In genomic region chr19:7628589-7629311, GRCh38 we compare ENCODE assay signal across 8 cellular contexts. TPM values are rescaled to one million over a fixed set of nuclear protein-coding genes. Genes with fewer than 3 reads are reported as not detected.
DNase-seq lines count a peak whose midpoint lies in the region; ATAC-seq and TF ChIP-seq lines count a peak whose summit lies in the region.

No MANE protein-coding gene starts in this region.

- DNase-seq in Caco-2 (no peak), Peyer's patch (no peak), epithelial cell of prostate (ENCODE audit: low read depth, low spot score) (no peak), osteocyte (ENCODE audit: extremely low spot score, unreplicated experiment) (no peak), HT-29 (ENCODE audit: low spot score) (no peak), dermis blood vessel endothelial cell (no peak), NCI-H446 treated with DMSO at 0.1 percent for 48 hours (lab: John Stamatoyannopoulos, UW) (no peak)

- CTCF ChIA-PET in Caco-2 (lab: Charles Lee), result interaction anchor here (0.9 to 1.9 kb wide), 4 partner anchors 52 to 240 kb away, joined by 3 to 12 read pairs (median 6); partner anchors contain the start of gene TRAPPC5

- BruUV-seq in Caco-2 (replicated peaks; lab: Mats Ljungman, UMichigan), result TSS peak; percentile 83

- no peaks in the 10 kb centered on the region for H3K27me3 Mint-ChIP-seq in Caco-2 (ENCODE audit: insufficient read depth, unreplicated experiment)
- H3K27me3 Mint-ChIP-seq in osteocyte (ENCODE audit: unreplicated experiment), result no peaks in the 10 kb centered on the region

- H3K27me3 ChIP-seq in Caco-2 (replicated peaks; ENCODE audit: control insufficient read depth, insufficient read depth, low read length) (no peaks in the 10 kb centered on the region), Peyer's patch (no peaks in the 10 kb centered on the region)

- H3K36me3 ChIP-seq in Caco-2 (ENCODE audit: control insufficient read depth, insufficient read depth, low read length) (no peaks in the 10 kb centered on the region; the same call in 1 of the 2 replicates), Peyer's patch (peaks cover 0 to 27% (median 0%) of the 10 kb centered on the region in 3 donors)

- no peaks in the 10 kb centered on the region for H3K9me3 ChIP-seq in Caco-2
- no peaks in the 10 kb centered on the region for H3K9me3 ChIP-seq in Peyer's patch

- H3K36me3 Mint-ChIP-seq in Caco-2 (ENCODE audit: insufficient read depth, unreplicated experiment) (peaks cover 25% of the 10 kb centered on the region), osteocyte (ENCODE audit: unreplicated experiment) (no peaks in the 10 kb centered on the region)

- POLR2A ChIA-PET in Caco-2 (lab: Charles Lee), result interaction anchor here (0.7 to 1.1 kb wide), 3 partner anchors 9 to 315 kb away, joined by 3 to 4 read pairs (median 4); partner anchors contain the start of gene TIMM44

- H3K4me3 ChIP-seq in Caco-2 (ENCODE audit: low read depth, low read length) (peak overlapping the region; percentile 85), Peyer's patch (peak overlapping the region; percentile 70 to 99 (median 88))

- no peak for TF ChIP-seq CTCF in Caco-2 (IDR thresholded peaks at IDR 0.05; ENCODE audit: insufficient read depth in 1 of 2, low read depth in 1 of 2, low read length in 1 of 2, severe bottlenecking in 1 of 2, unreplicated experiment in 1 of 2)
- no peak for TF ChIP-seq CTCF in Peyer's patch (IDR thresholded peaks at IDR 0.05)
- no peak for TF ChIP-seq CTCF in osteocyte (IDR thresholded peaks at IDR 0.05)

- peak overlapping the region; percentile 74 to 82 (median 82) for H3K27ac ChIP-seq in Peyer's patch
- H3K27ac ChIP-seq in epithelial cell of prostate, result peak overlapping the region; percentile 24

- peak overlapping the region; percentile 94 for H3K4me3 Mint-ChIP-seq in Caco-2 (ENCODE audit: unreplicated experiment)
- peak overlapping the region; percentile 96 for H3K4me3 Mint-ChIP-seq in osteocyte (ENCODE audit: unreplicated experiment)

- H3K4me1 Mint-ChIP-seq in Caco-2 (ENCODE audit: low read depth, unreplicated experiment) (peaks cover 7% of the 10 kb centered on the region), osteocyte (ENCODE audit: unreplicated experiment) (peaks cover 30% of the 10 kb centered on the region)

- TF ChIP-seq POLR2A in Peyer's patch (IDR thresholded peaks at IDR 0.05), result no peak

- no peak for ATAC-seq in HG03139 (IDR thresholded peaks at IDR 0.05; ENCODE audit: unreplicated experiment)

- no peaks in the 10 kb centered on the region for H3K9me3 Mint-ChIP-seq in Caco-2 (ENCODE audit: unreplicated experiment)
- H3K9me3 Mint-ChIP-seq in osteocyte (ENCODE audit: unreplicated experiment), result no peaks in the 10 kb centered on the region

- intact Hi-C loops in Caco-2 (cut with micrococcal nuclease; ENCODE audit: unreplicated experiment), result loop anchor here (1.0 kb wide), 1 partner anchor 9 kb away; the partner anchor contains the start of gene STXBP2

- H3K27ac Mint-ChIP-seq in Caco-2 (ENCODE audit: unreplicated experiment), result peak overlapping the region; percentile 97
- peak overlapping the region; percentile 97 for H3K27ac Mint-ChIP-seq in osteocyte (ENCODE audit: unreplicated experiment)

- H3K4me1 ChIP-seq in Caco-2, result peaks cover 8% of the 10 kb centered on the region; the same call in 1 of the 2 replicates
- H3K4me1 ChIP-seq in Peyer's patch, result peaks cover 12 to 24% (median 20%) of the 10 kb centered on the region in 4 donors

RNA-seq across cellular contexts. Expression of gene XAB2, which starts 0.6 kb away (rescaled TPM):
- total RNA-seq in Caco-2 (2022) (44.7 and 47.9 TPM in 2 replicates), Peyer's patch (10 to 100 TPM; 26.6 to 61.9 (median 33.7) TPM), osteocyte (40.9 and 41.7 TPM in 2 replicates), dermis blood vessel endothelial cell (25.2 and 52.9 TPM in 2 replicates)
- 48.4 and 51.9 TPM in 2 replicates for total RNA-seq in HT-29 (2014; rRNA removed; shearing (Covaris generic))

RNA-seq across cellular contexts. Expression of gene PET100, which starts 0.8 kb away (rescaled TPM):
- 138 and 139 TPM in 2 replicates for total RNA-seq in Caco-2 (2022)
- 100 to 1,000 TPM in 1 of 4 donors, 10 to 100 TPM in 3; 12.6 to 102 (median 14.5) TPM for total RNA-seq in Peyer's patch
- 89.7 and 122 TPM in 2 replicates for total RNA-seq in osteocyte
- total RNA-seq in HT-29 (2014; rRNA removed; shearing (Covaris generic)), result 26.6 and 27.7 TPM in 2 replicates
- total RNA-seq in dermis blood vessel endothelial cell, result 12.7 and 24.7 TPM in 2 replicates

RNA-seq across cellular contexts. Expression of gene PCP2, which starts 4.8 kb away (rescaled TPM):
- total RNA-seq in Caco-2 (2022) (0.88 and 1.9 TPM in 2 replicates), Peyer's patch (10 to 100 TPM in 1 of 4 donors, 1 to 10 TPM in 2, not detected in 1; 2.3 to 13.4 (median 7.8) TPM), osteocyte (not detected in 2 replicates), dermis blood vessel endothelial cell (not detected in 2 replicates)
- not detected in 2 replicates for total RNA-seq in HT-29 (2014; rRNA removed; shearing (Covaris generic))

RNA-seq across cellular contexts. Expression of gene STXBP2, which starts 8.2 kb away (rescaled TPM):
- total RNA-seq in Caco-2 (2022), result 113 and 125 TPM in 2 replicates
- total RNA-seq in Peyer's patch, result 100 to 1,000 TPM; 117 to 245 (median 199) TPM
- 11.6 and 13.6 TPM in 2 replicates for total RNA-seq in osteocyte
- 66.4 and 73.3 TPM in 2 replicates for total RNA-seq in HT-29 (2014; rRNA removed; shearing (Covaris generic))
- total RNA-seq in dermis blood vessel endothelial cell, result 30.8 and 67.1 TPM in 2 replicates

RNA-seq across cellular contexts. Expression of gene CAMSAP3, which starts 33.1 kb away (rescaled TPM):
- 60.5 and 61.6 TPM in 2 replicates for total RNA-seq in Caco-2 (2022)
- 10 to 100 TPM; 24.8 to 71.7 (median 60.3) TPM for total RNA-seq in Peyer's patch
- total RNA-seq in osteocyte, result 0.57 and 1.1 TPM in 2 replicates
- 29.8 and 37.0 TPM in 2 replicates for total RNA-seq in HT-29 (2014; rRNA removed; shearing (Covaris generic))
- under 0.01 and 0.19 TPM in 2 replicates for total RNA-seq in dermis blood vessel endothelial cell
